In the genomic region with DNA sequence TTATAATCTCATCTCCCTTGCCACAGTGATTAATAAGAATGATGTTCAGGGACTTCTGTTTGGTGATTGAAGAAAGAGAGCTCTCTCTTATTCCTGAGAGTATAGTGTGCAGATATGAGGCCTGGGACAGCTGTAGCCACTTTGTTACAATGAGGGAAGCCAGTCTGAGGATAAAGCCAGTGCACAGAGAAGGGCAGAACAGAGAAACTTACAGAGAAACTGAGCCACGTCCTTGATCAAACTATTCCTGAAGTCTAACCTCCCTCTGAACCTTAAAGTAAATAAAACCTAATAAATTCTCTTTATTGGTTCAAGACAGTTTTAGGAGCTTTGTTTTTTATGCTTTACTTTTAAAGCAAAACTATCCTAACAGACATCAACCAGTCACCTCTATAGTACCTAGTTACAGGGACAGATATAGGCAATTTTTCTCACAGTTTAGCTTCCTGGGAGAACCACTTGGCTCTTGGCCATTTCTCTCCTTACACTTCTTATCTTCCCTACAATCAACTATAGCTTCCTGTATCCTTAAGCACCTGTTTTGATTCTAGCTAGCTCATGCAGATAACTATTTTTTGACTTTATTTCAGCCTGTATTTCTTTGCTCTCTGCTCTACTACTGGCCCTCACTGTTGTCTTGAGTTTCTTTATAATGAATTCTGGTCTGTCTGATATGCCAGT, we compare ENCODE assay signal across 2 cellular contexts.
TF ChIP-seq lines count a peak whose summit lies in the region.

No MANE protein-coding gene starts in this region.

TF ChIP-seq in HepG2, 621 proteins besides CTCF, POLR2A, EP300 and RAD21:
- TF ChIP-seq, protein P1, sequence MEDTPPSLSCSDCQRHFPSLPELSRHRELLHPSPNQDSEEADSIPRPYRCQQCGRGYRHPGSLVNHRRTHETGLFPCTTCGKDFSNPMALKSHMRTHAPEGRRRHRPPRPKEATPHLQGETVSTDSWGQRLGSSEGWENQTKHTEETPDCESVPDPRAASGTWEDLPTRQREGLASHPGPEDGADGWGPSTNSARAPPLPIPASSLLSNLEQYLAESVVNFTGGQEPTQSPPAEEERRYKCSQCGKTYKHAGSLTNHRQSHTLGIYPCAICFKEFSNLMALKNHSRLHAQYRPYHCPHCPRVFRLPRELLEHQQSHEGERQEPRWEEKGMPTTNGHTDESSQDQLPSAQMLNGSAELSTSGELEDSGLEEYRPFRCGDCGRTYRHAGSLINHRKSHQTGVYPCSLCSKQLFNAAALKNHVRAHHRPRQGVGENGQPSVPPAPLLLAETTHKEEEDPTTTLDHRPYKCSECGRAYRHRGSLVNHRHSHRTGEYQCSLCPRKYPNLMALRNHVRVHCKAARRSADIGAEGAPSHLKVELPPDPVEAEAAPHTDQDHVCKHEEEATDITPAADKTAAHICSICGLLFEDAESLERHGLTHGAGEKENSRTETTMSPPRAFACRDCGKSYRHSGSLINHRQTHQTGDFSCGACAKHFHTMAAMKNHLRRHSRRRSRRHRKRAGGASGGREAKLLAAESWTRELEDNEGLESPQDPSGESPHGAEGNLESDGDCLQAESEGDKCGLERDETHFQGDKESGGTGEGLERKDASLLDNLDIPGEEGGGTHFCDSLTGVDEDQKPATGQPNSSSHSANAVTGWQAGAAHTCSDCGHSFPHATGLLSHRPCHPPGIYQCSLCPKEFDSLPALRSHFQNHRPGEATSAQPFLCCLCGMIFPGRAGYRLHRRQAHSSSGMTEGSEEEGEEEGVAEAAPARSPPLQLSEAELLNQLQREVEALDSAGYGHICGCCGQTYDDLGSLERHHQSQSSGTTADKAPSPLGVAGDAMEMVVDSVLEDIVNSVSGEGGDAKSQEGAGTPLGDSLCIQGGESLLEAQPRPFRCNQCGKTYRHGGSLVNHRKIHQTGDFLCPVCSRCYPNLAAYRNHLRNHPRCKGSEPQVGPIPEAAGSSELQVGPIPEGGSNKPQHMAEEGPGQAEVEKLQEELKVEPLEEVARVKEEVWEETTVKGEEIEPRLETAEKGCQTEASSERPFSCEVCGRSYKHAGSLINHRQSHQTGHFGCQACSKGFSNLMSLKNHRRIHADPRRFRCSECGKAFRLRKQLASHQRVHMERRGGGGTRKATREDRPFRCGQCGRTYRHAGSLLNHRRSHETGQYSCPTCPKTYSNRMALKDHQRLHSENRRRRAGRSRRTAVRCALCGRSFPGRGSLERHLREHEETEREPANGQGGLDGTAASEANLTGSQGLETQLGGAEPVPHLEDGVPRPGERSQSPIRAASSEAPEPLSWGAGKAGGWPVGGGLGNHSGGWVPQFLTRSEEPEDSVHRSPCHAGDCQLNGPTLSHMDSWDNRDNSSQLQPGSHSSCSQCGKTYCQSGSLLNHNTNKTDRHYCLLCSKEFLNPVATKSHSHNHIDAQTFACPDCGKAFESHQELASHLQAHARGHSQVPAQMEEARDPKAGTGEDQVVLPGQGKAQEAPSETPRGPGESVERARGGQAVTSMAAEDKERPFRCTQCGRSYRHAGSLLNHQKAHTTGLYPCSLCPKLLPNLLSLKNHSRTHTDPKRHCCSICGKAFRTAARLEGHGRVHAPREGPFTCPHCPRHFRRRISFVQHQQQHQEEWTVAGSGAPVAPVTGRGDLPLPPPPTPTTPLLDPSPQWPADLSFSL (CRISPR knock-in tag; IDR thresholded peaks at IDR 0.05), result no peak
- peak; percentile 94 for TF ChIP-seq ZNF329 (CRISPR knock-in tag; IDR thresholded peaks at IDR 0.05; ENCODE audit: low read depth)

TF ChIP-seq in K562, 482 proteins besides CTCF, POLR2A, EP300 and RAD21:
- TF ChIP-seq NFIC (IDR thresholded peaks at IDR 0.05), result peak; percentile 14; the same call in 1 of the 2 replicates
- TF ChIP-seq BDP1 (IDR thresholded peaks at IDR 0.05; ENCODE audit: insufficient read depth, insufficient read length), result no peak
